10 cellular contexts compared by ENCODE assay signal in genomic region chr11:90179923-90180322, GRCh38. TPM values are rescaled to one million over a fixed set of nuclear protein-coding genes. Genes with fewer than 3 reads are reported as not detected.
"Had no signal": no experiment of that assay in that cellular context is flagged by ENCODE, and none has a peak within 500 bp of the region (broad histone marks: within the 10 kb centered on the region; RNA-seq: fewer than 3 reads in every experiment).

No MANE protein-coding gene starts in this region.

- H3K27ac ChIP-seq: HL-60, KMS-11 had no signal

- H3K4me3 Mint-ChIP-seq: IgD-negative memory B cell had no signal

- FAIRE-seq: HepG2, HTR-8/SVneo had no signal

- H3K9me3 Mint-ChIP-seq: IgD-negative memory B cell had no signal

- H3K9ac ChIP-seq: KMS-11 had no signal

- ATAC-seq: HepG2 had no signal

- DNase-seq: IMR-90, Karpas-422, KBM-7, KG1 had no signal

- H3K36me3 Mint-ChIP-seq: IgD-negative memory B cell had no signal

- H3K4me2 ChIP-seq: KMS-11 had no signal

- H3K4me1 Mint-ChIP-seq: IgD-negative memory B cell had no signal

- H3K27me3 Mint-ChIP-seq: IgD-negative memory B cell had no signal

- H3K27ac Mint-ChIP-seq: IgD-negative memory B cell had no signal

RNA-seq across cellular contexts. Expression of gene NAALAD2, which starts 45.5 kb away (rescaled TPM):
- total RNA-seq: HT-29 had no signal
- polyA plus RNA-seq: IgD-negative memory B cell had no signal
